17 cellular contexts compared by ENCODE assay signal in genomic region chr1:9278114-9278513, GRCh38. TPM values are rescaled to one million over a fixed set of nuclear protein-coding genes. Genes with fewer than 3 reads are reported as not detected.
DNase-seq lines count a peak whose midpoint lies in the region; ATAC-seq, FAIRE-seq and TF ChIP-seq lines count a peak whose summit lies in the region.
"Had no signal": no experiment of that assay in that cellular context is flagged by ENCODE, and none has a peak within 500 bp of the region (broad histone marks: within the 10 kb centered on the region; RNA-seq: fewer than 3 reads in every experiment).

No MANE protein-coding gene starts in this region.

- H2BK120ac ChIP-seq in IMR-90 (ENCODE audit: low read depth, low read length): no peak overlapping the region
- H2BK120ac ChIP-seq in H1 (replicated peaks; ENCODE audit: low read depth, low read length): no peak overlapping the region

- H4K8ac ChIP-seq in IMR-90 (ENCODE audit: low read depth in 2 of 2, low read length in 2 of 2) (no peak overlapping the region), H1 (ENCODE audit: extremely low read depth, insufficient read depth, low read length) (no peak overlapping the region)

- H3K9me1 ChIP-seq in IMR-90 (ENCODE audit: insufficient read depth, low read length): peaks cover 31% of the 10 kb centered on the region

- ATAC-seq in IMR-90 (ENCODE audit: low read depth) (no peak), GM18858 (IDR thresholded peaks at IDR 0.05; ENCODE audit: unreplicated experiment) (no peak)
- ATAC-seq: A549, GM23338, K562, PC-3 had no signal

- dilution Hi-C loops in IMR-90 (cut with HindIII; ENCODE audit: low sequenced_read_pairs, unreplicated experiment): no loop called here

- TF ChIP-seq CTCF in AG10803 (conservative IDR thresholded peaks at IDR 0.05; ENCODE audit: low read length): no peak
- TF ChIP-seq CTCF in IMR-90 (conservative IDR thresholded peaks at IDR 0.05; ENCODE audit: low read depth, low read length): no peak
- no peak for TF ChIP-seq CTCF in H1 (IDR thresholded peaks at IDR 0.05; ENCODE audit: control extremely low read depth in 1 of 3, insufficient read depth in 1 of 3, low read depth in 1 of 3, low read length in 3 of 3)
- TF ChIP-seq CTCF in osteoblast (IDR thresholded peaks at IDR 0.05; ENCODE audit: extremely low read depth, low read depth, low read length): no peak
- no peak for TF ChIP-seq CTCF in GM13976 (IDR thresholded peaks at IDR 0.05; ENCODE audit: borderline replicate concordance, control extremely low read depth, extremely low read depth, insufficient read depth, missing control alignments)

- H3K18ac ChIP-seq in IMR-90 (ENCODE audit: low read depth, low read length) (no peak overlapping the region), H1 (ENCODE audit: extremely low read depth, low read length) (no peak overlapping the region)

- no peak overlapping the region for H2BK12ac ChIP-seq in H1 (ENCODE audit: low read depth, low read length)

- H4K91ac ChIP-seq in IMR-90 (ENCODE audit: insufficient read depth, low read depth, low read length): no peak overlapping the region
- no peak overlapping the region for H4K91ac ChIP-seq in H1 (replicated peaks; ENCODE audit: insufficient read length, low read length)

- H3K27ac ChIP-seq in IMR-90 (ENCODE audit: insufficient read depth, low read length): no peak overlapping the region
- no peak overlapping the region for H3K27ac ChIP-seq in H1 (ENCODE audit: low read depth, low read length)
- no peak overlapping the region for H3K27ac ChIP-seq in osteoblast (ENCODE audit: low read depth, low read length)
- H3K27ac ChIP-seq: HL-60 had no signal

- H2AK9ac ChIP-seq in IMR-90 (replicated peaks; ENCODE audit: low read depth, low read length, poor library complexity): no peak overlapping the region

- intact Hi-C loops in IMR-90 (cut with micrococcal nuclease): no loop called here

- WGBS in IMR-90 (ENCODE audit: extremely low coverage in 2 of 2, insufficient read length in 1 of 2), 2 experiments: 86% methylated on average over 3 of the region's 5 CpGs; no CpG with 5 or more reads in 1 of the 2 experiments
- WGBS in H1 (ENCODE audit: extremely low coverage in 1 of 2, insufficient coverage in 1 of 2, insufficient read length in 1 of 2, insufficient replicate concordance in 2 of 2, low coverage in 1 of 2, low lambda C conversion rate in 2 of 2, missing lambda C conversion rate in 1 of 2), 2 experiments: 90% methylated on average over 5 of the region's 5 CpGs; no CpG with 5 or more reads in 1 of the 2 experiments

- BruUV-seq in IMR-90 (replicated peaks; lab: Mats Ljungman, UMichigan): no TSS peak

- in situ Hi-C loops in IMR-90 (cut with MboI; ENCODE audit: low sequenced_read_pairs) (loop anchor here (10.0 kb wide), 1 partner anchor 297 kb away; no protein-coding TSS in a partner anchor), GM13976 (cut with MboI; ENCODE audit: low sequenced_read_pairs, unreplicated experiment) (no loop called here)

- H3K79me2 ChIP-seq in H1 (ENCODE audit: control insufficient read depth in 1 of 2, insufficient read depth in 2 of 2, low read length in 2 of 2) (no peaks in the 10 kb centered on the region), osteoblast (ENCODE audit: insufficient read depth, low read length) (no peaks in the 10 kb centered on the region)

- H3K9me3 ChIP-seq in IMR-90 (ENCODE audit: control insufficient read depth, insufficient read depth, low read length) (no peaks in the 10 kb centered on the region), H1 (ENCODE audit: insufficient read depth in 2 of 2, low read depth in 1 of 2, low read length in 1 of 2) (no peaks in the 10 kb centered on the region), osteoblast (ENCODE audit: low read depth, low read length) (no peaks in the 10 kb centered on the region), MG63 (no peaks in the 10 kb centered on the region)
- H3K9me3 ChIP-seq: A549 had no signal

- H3K56ac ChIP-seq in IMR-90 (ENCODE audit: extremely low read depth, insufficient read depth, low read length): no peak overlapping the region
- no peak overlapping the region for H3K56ac ChIP-seq in H1 (replicated peaks; ENCODE audit: insufficient read length, low read depth, low read length)

- H3K36me3 ChIP-seq in IMR-90 (ENCODE audit: control insufficient read depth, insufficient read depth, low read length) (no peaks in the 10 kb centered on the region), H1 (ENCODE audit: control insufficient read depth in 2 of 4, insufficient read depth in 4 of 4, low read length in 3 of 4) (no peaks in the 10 kb centered on the region), osteoblast (ENCODE audit: insufficient read depth, low read length) (no peaks in the 10 kb centered on the region), MG63 (no peaks in the 10 kb centered on the region)

- FAIRE-seq in H1 (lab: Jason Lieb, UNC): no peak
- FAIRE-seq: A549, K562 had no signal

- DNase-seq in AG10803 (ENCODE audit: low read depth) (peak; percentile 37), IMR-90 (no peak), H1 (ENCODE audit: low read depth in 1 of 2, low spot score in 2 of 2) (no peak), osteoblast (ENCODE audit: insufficient read length, low spot score, missing footprints) (peak; percentile 66), AG08395 (ENCODE audit: low spot score) (no peak), GM13976 (ENCODE audit: low spot score) (no peak), MG63 (no peak)
- DNase-seq: CD8-positive, alpha-beta memory T cell; NCI-H1092; NCI-H1694; NCI-H2107; PC-3 had no signal

- no peak for TF ChIP-seq EP300 in H1 (IDR thresholded peaks at IDR 0.05; ENCODE audit: borderline replicate concordance in 1 of 2, low read depth in 2 of 2, low read length in 2 of 2)

- TF ChIP-seq RAD21 in IMR-90 (IDR thresholded peaks at IDR 0.05; ENCODE audit: low read length) (no peak), H1 (IDR thresholded peaks at IDR 0.05 in 1 of 2, conservative IDR thresholded peaks at IDR 0.05 in 1 of 2; ENCODE audit: low read depth in 2 of 2, low read length in 2 of 2) (no peak)

- no peak overlapping the region for H4K5ac ChIP-seq in IMR-90 (ENCODE audit: low read depth, low read length)
- no peak overlapping the region for H4K5ac ChIP-seq in H1 (ENCODE audit: insufficient read length, low read depth, low read length)

- no peak for TF ChIP-seq POLR2A in IMR-90 (IDR thresholded peaks at IDR 0.05; ENCODE audit: low read depth, low read length)
- no peak for TF ChIP-seq POLR2A in H1 (IDR thresholded peaks at IDR 0.05; ENCODE audit: control extremely low read depth in 1 of 2, low read depth in 2 of 2, low read length in 2 of 2)

- POLR2A ChIA-PET in IMR-90 (lab: Charles Lee; ENCODE audit: unreplicated experiment) (no interaction called here), H1 (lab: Charles Lee; ENCODE audit: partially characterized antibody) (no interaction called here)

- H4K20me1 ChIP-seq in IMR-90 (ENCODE audit: insufficient read depth, low read length) (no peaks in the 10 kb centered on the region; the same call in 1 of the 2 replicates), H1 (replicated peaks in 1 of 2; ENCODE audit: control insufficient read depth in 1 of 2, insufficient read depth in 2 of 2, low read length in 2 of 2) (no peaks in the 10 kb centered on the region), osteoblast (ENCODE audit: insufficient read depth, low read length) (no peaks in the 10 kb centered on the region)

- H3K9ac ChIP-seq in IMR-90 (ENCODE audit: low read depth, low read length) (no peak overlapping the region), H1 (replicated peaks in 1 of 4; ENCODE audit: extremely low read depth in 1 of 4, low read depth in 3 of 4, low read length in 3 of 4) (no peak overlapping the region)

- H3K4ac ChIP-seq in IMR-90 (ENCODE audit: low read depth, low read length) (0 out of 2 replicates have a peak overlapping the region, but pooled peaks have one; percentile 13), H1 (replicated peaks; ENCODE audit: insufficient read length, low read depth, low read length) (no peak overlapping the region)

- no peaks in the 10 kb centered on the region; the same call in 1 of the 2 replicates for H3K23me2 ChIP-seq in H1 (ENCODE audit: low read depth, low read length)

- H2AFZ ChIP-seq in IMR-90 (replicated peaks; ENCODE audit: low read length, poor library complexity) (no peak overlapping the region), H1 (ENCODE audit: low read length) (0 out of 2 replicates have a peak overlapping the region, but pooled peaks have one; percentile 5), osteoblast (ENCODE audit: low read length) (no peak overlapping the region)

- peaks cover 46% of the 10 kb centered on the region for H3K4me1 ChIP-seq in IMR-90 (ENCODE audit: control insufficient read depth, insufficient read depth, low read length)
- H3K4me1 ChIP-seq in H1 (replicated peaks in 1 of 4; ENCODE audit: control insufficient read depth in 3 of 4, insufficient read depth in 4 of 4, low read length in 3 of 4): peaks cover 0 to 14% (median 9%) of the 10 kb centered on the region in 4 experiments; a peak in 6 of 7 replicates
- peaks cover 52% of the 10 kb centered on the region for H3K4me1 ChIP-seq in osteoblast (ENCODE audit: insufficient read depth, low read length)

- CTCF ChIA-PET in IMR-90 (lab: Yijun Ruan, JAX): no interaction called here
- CTCF ChIA-PET in H1 (lab: Charles Lee; ENCODE audit: partially characterized antibody): interaction anchor here (0.9 to 6.6 kb wide), 3 partner anchors 9 to 11 kb away, joined by 3 to 61 read pairs (median 3); no protein-coding TSS in a partner anchor

- no peak overlapping the region for H2BK15ac ChIP-seq in IMR-90 (ENCODE audit: low read depth, low read length)
- no peak overlapping the region for H2BK15ac ChIP-seq in H1 (ENCODE audit: low read length)

- H3K14ac ChIP-seq in IMR-90 (replicated peaks; ENCODE audit: low read depth, low read length): no peak overlapping the region
- H3K14ac ChIP-seq in H1 (ENCODE audit: insufficient read length): no peak overlapping the region

- H3K4me2 ChIP-seq in IMR-90 (ENCODE audit: low read depth, low read length) (no peak overlapping the region), H1 (ENCODE audit: insufficient read depth in 1 of 2, low read depth in 2 of 2, low read length in 2 of 2) (no peak overlapping the region), osteoblast (ENCODE audit: insufficient read depth, low read length) (no peak overlapping the region)
- H3K4me2 ChIP-seq: A549, GM23338 had no signal

- H2AK5ac ChIP-seq in IMR-90 (ENCODE audit: low read depth, low read length) (0 out of 2 replicates have a peak overlapping the region, but pooled peaks have one; percentile 43), H1 (ENCODE audit: low read depth, low read length) (no peak overlapping the region)

- H2BK5ac ChIP-seq in IMR-90 (ENCODE audit: low read depth, low read length, poor library complexity, severe bottlenecking): no peak overlapping the region
- H2BK5ac ChIP-seq in H1 (ENCODE audit: low read depth, low read length): no peak overlapping the region

- H3K27me3 ChIP-seq in IMR-90 (ENCODE audit: control insufficient read depth, insufficient read depth, low read length): no peaks in the 10 kb centered on the region
- no peaks in the 10 kb centered on the region; a peak in 1 of 7 replicates for H3K27me3 ChIP-seq in H1 (replicated peaks in 1 of 4; ENCODE audit: control insufficient read depth in 3 of 4, extremely low read depth in 1 of 4, insufficient read depth in 3 of 4, low read length in 3 of 4)
- no peaks in the 10 kb centered on the region for H3K27me3 ChIP-seq in osteoblast (ENCODE audit: insufficient read depth, low read length)
- no peaks in the 10 kb centered on the region for H3K27me3 ChIP-seq in MG63

- H2BK20ac ChIP-seq in IMR-90 (ENCODE audit: low read depth, low read length): 0 out of 2 replicates have a peak overlapping the region, but pooled peaks have one; percentile 59
- no peak overlapping the region for H2BK20ac ChIP-seq in H1 (ENCODE audit: low read length)

- no peak overlapping the region for H3K4me3 ChIP-seq in AG10803 (ENCODE audit: low read length)
- no peak overlapping the region for H3K4me3 ChIP-seq in IMR-90 (ENCODE audit: insufficient read depth, low read depth, low read length)
- no peak overlapping the region for H3K4me3 ChIP-seq in H1 (ENCODE audit: extremely low read depth in 1 of 4, insufficient read depth in 2 of 4, low read depth in 3 of 4, low read length in 4 of 4)
- H3K4me3 ChIP-seq in osteoblast (ENCODE audit: insufficient read depth, low read length): no peak overlapping the region
- H3K4me3 ChIP-seq in MG63: no peak overlapping the region
- H3K4me3 ChIP-seq: A549, GM23338, K562 had no signal

- H3K79me1 ChIP-seq in IMR-90 (ENCODE audit: low read depth in 1 of 2, low read length in 2 of 2) (peaks cover 0 to 10% of the 10 kb centered on the region in 2 experiments; a peak in 2 of 4 replicates), H1 (ENCODE audit: low read depth, low read length) (no peaks in the 10 kb centered on the region)

- no peak overlapping the region for H3K23ac ChIP-seq in IMR-90 (ENCODE audit: low read depth, low read length)
- no peak overlapping the region for H3K23ac ChIP-seq in H1 (ENCODE audit: insufficient read length)

RNA-seq across cellular contexts. Expression of gene SPSB1, which starts 14.6 kb away (rescaled TPM):
- 15.0 and 16.7 TPM in 2 replicates for total RNA-seq in IMR-90 (2012; rRNA removed)
- polyA plus RNA-seq in IMR-90 (2012; rRNA removed): 17.6 and 19.8 TPM in 2 replicates
- polyA plus RNA-seq in IMR-90 (2012; cell fraction: cytosol; rRNA removed): 22.0 and 35.7 TPM in 2 replicates
- 16.5 and 24.0 TPM in 2 replicates for polyA plus RNA-seq in IMR-90 (2012; cell fraction: nucleus; rRNA removed; ENCODE audit: low replicate concordance)
- 4.0 and 5.3 TPM in 2 replicates for total RNA-seq in H1 (2021; fragmentation: NEBNext Ultra II Directional; extraction: Animal tissue kit (Norgen Biotek cat#: 25700))
- polyA plus RNA-seq in H1 (2011; rRNA removed): 6.4 and 8.2 TPM in 2 replicates
- 5.0 TPM for polyA plus RNA-seq in H1 (2011; cell fraction: cytosol; rRNA removed)
- 5.0 TPM for polyA plus RNA-seq in H1 (2011; cell fraction: nucleus; rRNA removed)
- polyA plus RNA-seq in H1 (2012, experiment 1 of 2): 3.3 to 5.5 TPM (median 4.1 TPM) in 4 replicates
- 4.3 TPM for polyA plus RNA-seq in H1 (2012, experiment 2 of 2)
- polyA plus RNA-seq in H1 (2013, experiment 1 of 2): 2.6 TPM
- polyA plus RNA-seq in H1 (2013, experiment 2 of 2): 2.9 TPM
- polyA minus RNA-seq in H1 (2011; rRNA and poly(A)+ RNA removed): 5.3 and 7.5 TPM in 2 replicates
- polyA minus RNA-seq in H1 (2011; cell fraction: cytosol; rRNA and poly(A)+ RNA removed): 4.0 TPM
- polyA minus RNA-seq in H1 (2011; cell fraction: nucleus; rRNA and poly(A)+ RNA removed): 2.9 TPM
- 14.7 and 23.2 TPM in 2 replicates for total RNA-seq in osteoblast
- 6.4 and 11.4 TPM in 2 replicates for total RNA-seq in MG63 (2014; rRNA removed; shearing (Covaris generic); ENCODE audit: low replicate concordance)

RNA-seq across cellular contexts. Expression of gene H6PD, which starts 43.5 kb away (rescaled TPM):
- total RNA-seq in IMR-90 (2012; rRNA removed) (8.3 and 9.3 TPM in 2 replicates), osteoblast (45.1 and 51.4 TPM in 2 replicates)
- polyA plus RNA-seq in IMR-90 (2012; rRNA removed) (22.1 and 22.7 TPM in 2 replicates), H1 (2011; rRNA removed) (3.6 and 5.0 TPM in 2 replicates)
- 11.9 and 21.1 TPM in 2 replicates for polyA plus RNA-seq in IMR-90 (2012; cell fraction: cytosol; rRNA removed)
- 23.3 and 30.1 TPM in 2 replicates for polyA plus RNA-seq in IMR-90 (2012; cell fraction: nucleus; rRNA removed; ENCODE audit: low replicate concordance)
- 3.8 and 4.0 TPM in 2 replicates for total RNA-seq in H1 (2021; fragmentation: NEBNext Ultra II Directional; extraction: Animal tissue kit (Norgen Biotek cat#: 25700))
- 3.7 TPM for polyA plus RNA-seq in H1 (2011; cell fraction: cytosol; rRNA removed)
- polyA plus RNA-seq in H1 (2011; cell fraction: nucleus; rRNA removed): 6.8 TPM
- 3.3 to 5.0 TPM (median 3.8 TPM) in 4 replicates for polyA plus RNA-seq in H1 (2012, experiment 1 of 2)
- 3.4 TPM for polyA plus RNA-seq in H1 (2012, experiment 2 of 2)
- 5.8 TPM for polyA plus RNA-seq in H1 (2013, experiment 1 of 2)
- polyA plus RNA-seq in H1 (2013, experiment 2 of 2): 4.7 TPM
- polyA minus RNA-seq in H1 (2011; rRNA and poly(A)+ RNA removed): 3.8 and 3.9 TPM in 2 replicates
- polyA minus RNA-seq in H1 (2011; cell fraction: cytosol; rRNA and poly(A)+ RNA removed): 3.4 TPM
- polyA minus RNA-seq in H1 (2011; cell fraction: nucleus; rRNA and poly(A)+ RNA removed): 3.4 TPM
- 14.1 and 16.7 TPM in 2 replicates for total RNA-seq in MG63 (2014; rRNA removed; shearing (Covaris generic); ENCODE audit: low replicate concordance)

Comparison
In these comparisons a context has a peak if more than half of its experiments do, and no peak if none do; other contexts are left out.
1. DNase-seq: peak in AG10803 (single experiment) and osteoblast (single experiment); none in IMR-90 (single experiment), H1 (0 of 2), AG08395 (single experiment), GM13976 (single experiment) and MG63 (single experiment).